1 cellular context compared by ENCODE assay signal in the genomic region with DNA sequence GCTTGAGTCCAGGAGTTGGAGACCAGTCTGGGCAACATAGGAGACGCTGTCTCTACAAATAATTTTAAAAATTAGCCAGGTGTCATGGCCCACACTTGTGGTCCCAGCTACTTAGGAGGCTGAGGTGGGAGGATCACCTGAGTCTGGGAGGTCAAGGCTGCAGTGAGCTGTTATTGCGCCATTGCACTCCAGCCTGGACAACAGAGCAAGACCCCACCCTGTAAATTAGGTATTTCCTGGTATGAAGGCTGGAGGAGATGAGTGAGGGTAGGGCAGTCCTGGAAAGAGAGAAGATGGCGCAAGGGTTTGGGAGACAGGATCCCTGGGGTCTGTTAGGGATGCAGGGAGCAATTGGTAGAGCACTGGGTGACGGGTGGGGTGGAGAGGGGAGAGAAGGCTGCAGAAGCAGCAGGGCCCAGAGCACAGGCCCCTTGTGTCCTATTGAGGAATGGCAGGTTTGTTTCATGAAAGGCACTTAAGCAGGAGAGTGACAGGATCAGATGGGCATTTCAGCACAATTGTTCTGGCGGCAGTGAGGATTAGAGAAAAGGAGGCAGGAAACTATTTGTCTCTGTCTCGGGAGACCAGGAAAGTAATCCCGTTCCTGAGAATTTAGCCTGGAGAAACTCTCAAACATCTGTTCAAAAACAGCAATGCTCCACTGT.
TF ChIP-seq lines count a peak whose summit lies in the region.

No MANE protein-coding gene starts in this region.

TF ChIP-seq in SK-N-SH, 30 proteins besides CTCF, POLR2A, EP300 and RAD21 (continued from another document):
- no peak for TF ChIP-seq SIN3A (IDR thresholded peaks at IDR 0.05; ENCODE audit: borderline replicate concordance, low read depth, low read length)
- no peak for TF ChIP-seq RFX5 (IDR thresholded peaks at IDR 0.05; ENCODE audit: low read length)
- no peak for TF ChIP-seq JUND (IDR thresholded peaks at IDR 0.05)
- no peak for TF ChIP-seq GABPA (IDR thresholded peaks at IDR 0.05; ENCODE audit: low read depth)
- no peak for TF ChIP-seq IRF3 (IDR thresholded peaks at IDR 0.05; ENCODE audit: low read depth, low read length)
- TF ChIP-seq SMC3 (IDR thresholded peaks at IDR 0.05; ENCODE audit: low read depth, low read length): no peak
- TF ChIP-seq MEF2A (IDR thresholded peaks at IDR 0.05; ENCODE audit: borderline replicate concordance, low read depth): no peak
- no peak for TF ChIP-seq FOSL2 (IDR thresholded peaks at IDR 0.05; ENCODE audit: borderline replicate concordance, low read depth)
